ENCODE assay signal across 17 cellular contexts in the genomic region with DNA sequence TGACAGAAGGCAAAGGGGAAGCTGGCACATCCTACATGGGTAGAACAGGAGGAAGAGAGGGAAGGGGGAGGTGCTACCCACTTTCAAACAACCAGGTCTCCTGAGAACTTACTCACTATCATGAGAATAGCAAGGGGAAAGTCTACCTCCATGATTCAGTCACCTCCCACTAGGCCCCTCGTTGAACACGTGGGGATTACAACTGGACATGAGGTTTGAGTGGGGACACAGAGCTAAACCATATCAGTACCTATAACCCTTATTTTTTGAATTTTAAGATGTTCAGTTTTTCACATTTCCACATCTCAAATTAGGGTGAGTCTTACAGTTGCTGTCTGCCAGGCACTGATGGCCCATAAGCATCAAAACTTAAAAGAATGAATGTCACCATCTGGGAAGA.
"Had no signal": no experiment of that assay in that cellular context is flagged by ENCODE, and none has a peak within 500 bp of the region (broad histone marks: within the 10 kb centered on the region; RNA-seq: fewer than 3 reads in every experiment).

No MANE protein-coding gene starts in this region.

- DNase-seq: effector memory CD4-positive, alpha-beta T cell; foreskin keratinocyte; left colon; mesendoderm; naive B cell; occipital lobe; pancreas; stimulated activated CD4-positive, alpha-beta T cell treated with anti-CD3 and anti-CD28 coated beads, Interleukin-4, amount 100 ng/mL, for 1 hour; stimulated activated CD8-positive, alpha-beta memory T cell treated with anti-CD3 and anti-CD28 coated beads, Interleukin-4, amount 100 ng/mL, for 48 hours; stimulated activated naive CD8-positive, alpha-beta T cell treated with anti-CD3 and anti-CD28 coated beads, Interleukin-15, amount 100 ng/mL, for 72 hours; testis; transverse colon had no signal

- H3K79me2 ChIP-seq: hepatocyte had no signal

- ATAC-seq: foreskin keratinocyte; left colon; right cardiac atrium; stimulated activated memory B cell treated with anti-CD40 and anti-IgM and Interleukin-4, amounts not matched to agents 10 μg/mL and 1 μg/mL and 100 μg/mL, for 72 hours; stimulated activated naive CD8-positive, alpha-beta T cell treated with anti-CD3 and anti-CD28 coated beads, Interleukin-15, amount 100 ng/mL, for 72 hours had no signal

- FAIRE-seq: pancreas had no signal

- H3K36me3 ChIP-seq: pancreas, transverse colon had no signal

- H3K4me2 ChIP-seq: hepatocyte, smooth muscle cell had no signal

- H3K27me3 ChIP-seq: foreskin keratinocyte, hepatocyte, pancreas, testis, transverse colon had no signal

- H3K4me3 ChIP-seq: hepatocyte, pancreas, smooth muscle cell, testis, transverse colon had no signal

- H3K9me3 ChIP-seq: pancreas, testis, transverse colon had no signal

- H2AFZ ChIP-seq: hepatocyte had no signal

- H3K27ac ChIP-seq: epithelial cell of prostate, foreskin keratinocyte, hepatocyte, pancreas, testis, transverse colon had no signal
